8 cellular contexts compared by ENCODE assay signal in the genomic region with DNA sequence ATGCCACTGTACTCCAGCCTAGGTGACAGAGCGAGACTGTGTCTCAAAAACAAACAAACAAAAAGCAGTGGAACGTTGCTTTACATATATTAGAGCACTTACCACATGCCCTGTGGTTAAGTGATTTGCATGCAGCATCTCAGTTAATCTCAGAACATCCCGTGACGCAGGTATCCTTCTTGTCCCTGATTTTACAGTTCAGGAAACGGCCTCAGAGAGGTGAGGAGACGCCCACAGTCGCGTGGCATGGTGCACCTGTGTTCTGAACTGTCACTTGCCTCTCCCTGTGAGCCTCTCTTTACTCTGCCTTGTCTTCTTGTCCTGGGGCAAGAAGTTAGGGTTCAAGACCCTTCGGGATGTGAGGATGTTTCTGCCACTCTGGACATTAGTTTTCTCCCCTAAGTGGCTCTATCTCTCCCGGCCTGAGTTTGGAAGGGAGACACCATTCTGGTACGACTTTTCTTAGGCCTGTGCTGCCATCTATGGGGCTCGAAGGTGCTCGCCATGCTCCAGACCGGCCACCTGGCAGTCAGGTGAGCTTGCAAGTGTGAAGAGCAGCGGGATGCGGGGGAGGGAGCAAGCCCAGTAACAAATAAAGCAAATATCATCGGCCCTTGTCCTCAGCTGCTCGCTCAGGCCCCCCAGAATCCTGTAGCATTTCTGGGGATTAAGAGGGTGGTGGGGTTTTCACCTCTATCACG. TPM values are rescaled to one million over a fixed set of nuclear protein-coding genes. Genes with fewer than 3 reads are reported as not detected.
A peak's percentile ranks its signal among the peaks of the same experiment; 100 is the strongest.
DNase-seq lines count a peak whose midpoint lies in the region; ATAC-seq and TF ChIP-seq lines count a peak whose summit lies in the region.

No MANE protein-coding gene starts in this region.

- no peak for TF ChIP-seq CTCF in colonic mucosa (IDR thresholded peaks at IDR 0.05)

- H3K9ac ChIP-seq in colonic mucosa (ENCODE audit: low read depth in 2 of 2, low read length in 2 of 2): peak overlapping the region; percentile 12 to 51

- no peaks in the 10 kb centered on the region for H3K4me1 ChIP-seq in colonic mucosa

- H3K9me3 ChIP-seq in colonic mucosa: no peaks in the 10 kb centered on the region

- H3K36me3 ChIP-seq in colonic mucosa: no peaks in the 10 kb centered on the region

- no peaks in the 10 kb centered on the region for H3K27me3 ChIP-seq in colonic mucosa

- intact Hi-C loops in colonic mucosa (cut with DNase I): loop anchor here (5.0 to 10.0 kb wide), 2 partner anchors 297 to 505 kb away; partner anchors contain the start of gene FBXO7

- peak; percentile 43 for ATAC-seq in HG02763 (IDR thresholded peaks at IDR 0.05; ENCODE audit: unreplicated experiment)
- no peak for ATAC-seq in HG03025 (IDR thresholded peaks at IDR 0.05; ENCODE audit: low FRiP score, unreplicated experiment)

- H3K27ac ChIP-seq in colonic mucosa: no peak overlapping the region

- DNase-seq in EL: peak; percentile 63
- peak; percentile 62 for DNase-seq in NCI-H2196 (lab: John Stamatoyannopoulos, UW; ENCODE audit: unreplicated experiment)
- DNase-seq in activated CD4-positive, CD25-positive, alpha-beta regulatory T cell treated with anti-CD3 and anti-CD28 coated beads, Interleukin-2, amount 50 U/mL, for 72 hours: peak; percentile 49
- DNase-seq in colonic mucosa: peak; percentile 83
- DNase-seq in kidney glomerular epithelial cell (lab: John Stamatoyannopoulos, UW): peak; percentile 75
- DNase-seq in stimulated activated CD4-positive, alpha-beta T cell treated with anti-CD3 and anti-CD28 coated beads, Interleukin-1b, Interleukin-23, amount 100 ng/mL, for 4 hours (ENCODE audit: low read depth in 2 of 2): peak; percentile 41 to 46

- H3K4me3 ChIP-seq in colonic mucosa: peak overlapping the region; percentile 41

RNA-seq across cellular contexts. Expression of gene YWHAH, which starts 25.6 kb away (rescaled TPM):
- 100 to 1,000 TPM; 207 to 269 TPM for total RNA-seq in colonic mucosa
